9 cellular contexts compared by ENCODE assay signal in genomic region chr4:54433686-54434085, GRCh38.
DNase-seq lines count a peak whose midpoint lies in the region; ATAC-seq and TF ChIP-seq lines count a peak whose summit lies in the region.
"Had no signal": no experiment of that assay in that cellular context is flagged by ENCODE, and none has a peak within 500 bp of the region (broad histone marks: within the 10 kb centered on the region; RNA-seq: fewer than 3 reads in every experiment).

No MANE protein-coding gene starts in this region.

- ATAC-seq in lower lobe of right lung: no peak
- no peak for ATAC-seq in activated T-cell treated with anti-CD3 and anti-CD28 coated beads, Interleukin-2, amount 50 U/mL, for 4 hours
- ATAC-seq: activated CD8-positive, alpha-beta memory T cell treated with anti-CD3 and anti-CD28 coated beads, Interleukin-2, amount 10 ng/mL, durations not matched to agents 7 days and 5 days had no signal

- H3K36me3 Mint-ChIP-seq in chondrocyte (ENCODE audit: low read depth): no peaks in the 10 kb centered on the region
- H3K36me3 Mint-ChIP-seq in activated CD4-positive, alpha-beta memory T cell treated with anti-CD3 and anti-CD28 coated beads for 36 hours: no peaks in the 10 kb centered on the region
- H3K36me3 Mint-ChIP-seq in activated T-cell treated with anti-CD3 and anti-CD28 coated beads, Interleukin-2, amount 50 U/mL, for 4 hours (ENCODE audit: insufficient read depth): no peaks in the 10 kb centered on the region
- H3K36me3 Mint-ChIP-seq: activated CD8-positive, alpha-beta memory T cell treated with anti-CD3 and anti-CD28 coated beads, Interleukin-2, amount 10 ng/mL, durations not matched to agents 7 days and 5 days had no signal

- intact Hi-C loops in lower lobe of right lung (cut with DNase I): no loop called here
- intact Hi-C loops in activated CD4-positive, alpha-beta memory T cell treated with anti-CD3 and anti-CD28 coated beads for 36 hours (cut with micrococcal nuclease): no loop called here

- H3K27ac Mint-ChIP-seq in chondrocyte (ENCODE audit: unreplicated experiment): no peak overlapping the region
- no peak overlapping the region for H3K27ac Mint-ChIP-seq in activated CD4-positive, alpha-beta memory T cell treated with anti-CD3 and anti-CD28 coated beads for 36 hours
- H3K27ac Mint-ChIP-seq: activated CD8-positive, alpha-beta memory T cell treated with anti-CD3 and anti-CD28 coated beads, Interleukin-2, amount 10 ng/mL, durations not matched to agents 7 days and 5 days had no signal

- H3K4me1 Mint-ChIP-seq in chondrocyte (ENCODE audit: low read depth): no peaks in the 10 kb centered on the region
- H3K4me1 Mint-ChIP-seq in activated CD4-positive, alpha-beta memory T cell treated with anti-CD3 and anti-CD28 coated beads for 36 hours (ENCODE audit: low read depth): no peaks in the 10 kb centered on the region
- H3K4me1 Mint-ChIP-seq in activated T-cell treated with anti-CD3 and anti-CD28 coated beads, Interleukin-2, amount 50 U/mL, for 4 hours (ENCODE audit: low read depth): no peaks in the 10 kb centered on the region
- H3K4me1 Mint-ChIP-seq: activated CD8-positive, alpha-beta memory T cell treated with anti-CD3 and anti-CD28 coated beads, Interleukin-2, amount 10 ng/mL, durations not matched to agents 7 days and 5 days had no signal

- H3K27me3 ChIP-seq in lower lobe of right lung (ENCODE audit: low read depth): peaks cover 5% of the 10 kb centered on the region

- DNase-seq in DMS53 treated with DMSO at 0.1 percent for 48 hours (lab: John Stamatoyannopoulos, UW; ENCODE audit: unreplicated experiment) (peak; percentile 10), chondrocyte (ENCODE audit: low spot score) (no peak), lower lobe of right lung (no peak), occipital lobe (lab: John Stamatoyannopoulos, UW) (no peak)
- DNase-seq in activated CD4-positive, alpha-beta memory T cell treated with anti-CD3 and anti-CD28 coated beads for 36 hours: no peak
- no peak for DNase-seq in activated T-cell treated with anti-CD3 and anti-CD28 coated beads, Interleukin-2, amount 50 U/mL, for 4 hours
- DNase-seq in activated T-cell treated with anti-CD3 and anti-CD28 coated beads, Interleukin-2, amount 50 U/mL, for 1 hour: no peak
- DNase-seq: activated CD8-positive, alpha-beta memory T cell treated with anti-CD3 and anti-CD28 coated beads, Interleukin-2, amount 10 ng/mL, durations not matched to agents 7 days and 5 days had no signal

- no peak for TF ChIP-seq EP300 in Ishikawa (IDR thresholded peaks at IDR 0.05; ENCODE audit: borderline replicate concordance)

- H3K27me3 Mint-ChIP-seq in chondrocyte (ENCODE audit: low read depth): peaks cover 4% of the 10 kb centered on the region
- peaks cover 8% of the 10 kb centered on the region for H3K27me3 Mint-ChIP-seq in activated CD4-positive, alpha-beta memory T cell treated with anti-CD3 and anti-CD28 coated beads for 36 hours
- H3K27me3 Mint-ChIP-seq in activated T-cell treated with anti-CD3 and anti-CD28 coated beads, Interleukin-2, amount 50 U/mL, for 4 hours (ENCODE audit: low read depth): peaks cover 15% of the 10 kb centered on the region

- peak; percentile 52 for TF ChIP-seq RAD21 in Ishikawa (IDR thresholded peaks at IDR 0.05; ENCODE audit: low read depth)

- CTCF ChIA-PET in activated CD4-positive, alpha-beta memory T cell treated with anti-CD3 and anti-CD28 coated beads for 36 hours (lab: Charles Lee): no interaction called here

- no peak overlapping the region for H3K27ac ChIP-seq in lower lobe of right lung

- no peaks in the 10 kb centered on the region for H3K9me3 ChIP-seq in lower lobe of right lung

- no peak overlapping the region for H3K4me3 ChIP-seq in lower lobe of right lung

- H3K4me1 ChIP-seq in lower lobe of right lung: no peaks in the 10 kb centered on the region

- TF ChIP-seq CTCF in chondrocyte (IDR thresholded peaks at IDR 0.05) (peak; percentile 77), lower lobe of right lung (IDR thresholded peaks at IDR 0.05) (peak; percentile 36)

- H3K36me3 ChIP-seq in lower lobe of right lung: no peaks in the 10 kb centered on the region

- POLR2A ChIA-PET in activated CD4-positive, alpha-beta memory T cell treated with anti-CD3 and anti-CD28 coated beads for 36 hours (lab: Charles Lee): no interaction called here

- H3K9me3 Mint-ChIP-seq in chondrocyte (ENCODE audit: low read depth): no peaks in the 10 kb centered on the region
- no peaks in the 10 kb centered on the region for H3K9me3 Mint-ChIP-seq in activated CD4-positive, alpha-beta memory T cell treated with anti-CD3 and anti-CD28 coated beads for 36 hours
- no peaks in the 10 kb centered on the region for H3K9me3 Mint-ChIP-seq in activated T-cell treated with anti-CD3 and anti-CD28 coated beads, Interleukin-2, amount 50 U/mL, for 4 hours

- H3K4me3 Mint-ChIP-seq in chondrocyte (ENCODE audit: unreplicated experiment): no peak overlapping the region
- no peak overlapping the region for H3K4me3 Mint-ChIP-seq in activated CD4-positive, alpha-beta memory T cell treated with anti-CD3 and anti-CD28 coated beads for 36 hours
- H3K4me3 Mint-ChIP-seq in activated T-cell treated with anti-CD3 and anti-CD28 coated beads, Interleukin-2, amount 50 U/mL, for 4 hours: no peak overlapping the region
- H3K4me3 Mint-ChIP-seq: activated CD8-positive, alpha-beta memory T cell treated with anti-CD3 and anti-CD28 coated beads, Interleukin-2, amount 10 ng/mL, durations not matched to agents 7 days and 5 days had no signal

TF ChIP-seq in Ishikawa, 13 proteins besides CTCF, POLR2A, EP300 and RAD21:
- TF ChIP-seq CREB1 (IDR thresholded peaks at IDR 0.05; ENCODE audit: low read depth) (no peak), YY1 (IDR thresholded peaks at IDR 0.05; ENCODE audit: low read depth) (no peak), TCF12 (IDR thresholded peaks at IDR 0.05; ENCODE audit: low read depth) (no peak), TEAD4 (IDR thresholded peaks at IDR 0.05) (no peak), TAF1 (IDR thresholded peaks at IDR 0.05; ENCODE audit: low read depth) (no peak), USF1 (IDR thresholded peaks at IDR 0.05) (no peak), EGR1 (IDR thresholded peaks at IDR 0.05) (no peak), MAX (IDR thresholded peaks at IDR 0.05) (no peak), FOXM1 (IDR thresholded peaks at IDR 0.05; ENCODE audit: borderline replicate concordance, low read depth) (no peak), NFIC (IDR thresholded peaks at IDR 0.05) (no peak)
TF ChIP-seq in Ishikawa: peak in this region for 0.
